8 cellular contexts compared by ENCODE assay signal in genomic region chr12:27524839-27525238, GRCh38. TPM values are rescaled to one million over a fixed set of nuclear protein-coding genes. Genes with fewer than 3 reads are reported as not detected.
A peak's percentile ranks its signal among the peaks of the same experiment; 100 is the strongest.
DNase-seq lines count a peak whose midpoint lies in the region; ATAC-seq and TF ChIP-seq lines count a peak whose summit lies in the region.

No MANE protein-coding gene starts in this region.

- H2AK5ac ChIP-seq in neuronal stem cell (ENCODE audit: low read depth, low read length), result no peak overlapping the region

- no peak overlapping the region for H2BK120ac ChIP-seq in neuronal stem cell (ENCODE audit: low read depth, low read length)

- no peak overlapping the region for H3K23ac ChIP-seq in neuronal stem cell (ENCODE audit: low read depth, low read length, poor library complexity)

- ATAC-seq in HG03045 (IDR thresholded peaks at IDR 0.05; ENCODE audit: unreplicated experiment), result no peak
- no peak for ATAC-seq in HG02981 (IDR thresholded peaks at IDR 0.05; ENCODE audit: unreplicated experiment)

- intact Hi-C loops in esophagus squamous epithelium (cut with DNase I), result no loop called here

- H3K14ac ChIP-seq in neuronal stem cell (ENCODE audit: low read length), result no peak overlapping the region

- no peaks in the 10 kb centered on the region for H3K9me3 ChIP-seq in SJCRH30 (replicated peaks)
- no peaks in the 10 kb centered on the region for H3K9me3 ChIP-seq in esophagus squamous epithelium
- H3K9me3 ChIP-seq in neuronal stem cell (replicated peaks in 1 of 2; ENCODE audit: control insufficient read depth in 2 of 2, insufficient read depth in 1 of 2, low read depth in 1 of 2, low read length in 2 of 2), result no peaks in the 10 kb centered on the region

- H3K36me3 ChIP-seq in H7 (replicated peaks; ENCODE audit: control insufficient read depth, insufficient read depth, low read length) (no peaks in the 10 kb centered on the region), SJCRH30 (no peaks in the 10 kb centered on the region), esophagus squamous epithelium (no peaks in the 10 kb centered on the region), neuronal stem cell (replicated peaks in 1 of 2; ENCODE audit: control insufficient read depth in 2 of 2, insufficient read depth in 2 of 2, low read length in 2 of 2) (no peaks in the 10 kb centered on the region)

- H3K4me3 ChIP-seq in H7 (ENCODE audit: insufficient read depth, low read depth, low read length), result peak overlapping the region; percentile 84
- peak overlapping the region; percentile 81 for H3K4me3 ChIP-seq in SJCRH30
- peak overlapping the region; percentile 62 to 78 (median 70) for H3K4me3 ChIP-seq in esophagus squamous epithelium
- peak overlapping the region; percentile 73 to 87 for H3K4me3 ChIP-seq in neuronal stem cell (ENCODE audit: low read length in 2 of 2)

- H3K27ac ChIP-seq in SJCRH30 (peak overlapping the region; percentile 91), esophagus squamous epithelium (peak overlapping the region; percentile 88 to 97 (median 92)), neuronal stem cell (replicated peaks; ENCODE audit: low read length) (no peak overlapping the region)

- TF ChIP-seq CTCF in esophagus squamous epithelium (IDR thresholded peaks at IDR 0.05), result peak in 2 of 6 experiments; percentile 4 to 7

- H4K8ac ChIP-seq in neuronal stem cell (ENCODE audit: low read depth, low read length), result no peak overlapping the region

- no peak overlapping the region for H2BK12ac ChIP-seq in neuronal stem cell (ENCODE audit: low read length)

- H2BK5ac ChIP-seq in neuronal stem cell (ENCODE audit: low read length), result no peak overlapping the region

- peak overlapping the region; percentile 51 for H3K4me2 ChIP-seq in neuronal stem cell (ENCODE audit: insufficient read depth, low read length, poor library complexity, severe bottlenecking)

- WGBS in esophagus squamous epithelium, 2 donors, result 0 to 2% methylated on average over 9 of the region's 9 CpGs
- no CpG with 5 or more reads among the region's 9 CpGs for WGBS in neuronal stem cell (ENCODE audit: extremely low coverage in 2 of 2, insufficient read length in 2 of 2, insufficient replicate concordance in 1 of 2), 2 donors

- peak overlapping the region; percentile 65 for H2AFZ ChIP-seq in neuronal stem cell (ENCODE audit: low read length)

- peaks cover 17% of the 10 kb centered on the region for H3K4me1 ChIP-seq in SJCRH30
- H3K4me1 ChIP-seq in esophagus squamous epithelium, result peaks cover 0 to 63% (median 14%) of the 10 kb centered on the region in 3 donors
- peaks cover 5 to 12% of the 10 kb centered on the region in 2 donors for H3K4me1 ChIP-seq in neuronal stem cell (ENCODE audit: control insufficient read depth in 2 of 2, insufficient read depth in 1 of 2, low read depth in 1 of 2, low read length in 2 of 2)

- no peaks in the 10 kb centered on the region; the same call in 1 of the 2 replicates for H3K27me3 ChIP-seq in H7 (ENCODE audit: control insufficient read depth, insufficient read depth, low read length)
- no peaks in the 10 kb centered on the region for H3K27me3 ChIP-seq in SJCRH30
- H3K27me3 ChIP-seq in esophagus squamous epithelium, result no peaks in the 10 kb centered on the region
- H3K27me3 ChIP-seq in neuronal stem cell (ENCODE audit: control insufficient read depth in 3 of 3, insufficient read depth in 3 of 3, low read depth in 1 of 3, low read length in 3 of 3), result no peaks in the 10 kb centered on the region

- no peak overlapping the region for H3K9ac ChIP-seq in neuronal stem cell (ENCODE audit: low read depth, low read length, poor library complexity)

- H3K18ac ChIP-seq in neuronal stem cell (ENCODE audit: low read length), result no peak overlapping the region

- DNase-seq in H7, result no peak
- peak in 1 of 2 experiments; percentile 62 for DNase-seq in SJCRH30
- no peak for DNase-seq in esophagus squamous epithelium (lab: John Stamatoyannopoulos, UW)
- no peak for DNase-seq in neuronal stem cell (ENCODE audit: low spot score)
- no peak for DNase-seq in NCI-H510A treated with DMSO at 0.1 percent for 48 hours (lab: John Stamatoyannopoulos, UW)
- DNase-seq in iPS-NIHi11 (ENCODE audit: low spot score), result no peak

- TF ChIP-seq POLR2A in esophagus squamous epithelium (IDR thresholded peaks at IDR 0.05), result no peak

- no peaks in the 10 kb centered on the region for H3K79me1 ChIP-seq in neuronal stem cell (ENCODE audit: low read depth, low read length)

- no peak overlapping the region for H2BK15ac ChIP-seq in neuronal stem cell (ENCODE audit: low read length)

- H4K91ac ChIP-seq in neuronal stem cell (ENCODE audit: low read depth, low read length, poor library complexity), result no peak overlapping the region

- no peak overlapping the region for H3K4ac ChIP-seq in neuronal stem cell (ENCODE audit: low read length)

RNA-seq across cellular contexts. Expression of gene PPFIBP1, which starts 0.8 kb away (rescaled TPM):
- 17.0 and 18.7 TPM in 2 replicates for total RNA-seq in H7 (2014; rRNA removed; shearing (Covaris generic))
- 51.9 and 53.5 TPM in 2 replicates for total RNA-seq in SJCRH30 (2014; rRNA removed; shearing (Covaris generic))
- total RNA-seq in esophagus squamous epithelium, result 10 to 100 TPM; 41.9 to 62.6 (median 46.7) TPM
- 16.9 TPM for polyA plus RNA-seq in neuronal stem cell (2013, experiment 1 of 2)
- polyA plus RNA-seq in neuronal stem cell (2013, experiment 2 of 2), result 16.6 TPM
